Comparison of ENCODE assay signal across 9 cellular contexts in genomic region chr4:6939761-6940743, GRCh38. TPM values are rescaled to one million over a fixed set of nuclear protein-coding genes. Genes with fewer than 3 reads are reported as not detected.
DNase-seq lines count a peak whose midpoint lies in the region; ATAC-seq and TF ChIP-seq lines count a peak whose summit lies in the region.
"Had no signal": no experiment of that assay in that cellular context is flagged by ENCODE, and none has a peak within 500 bp of the region (broad histone marks: within the 10 kb centered on the region; RNA-seq: fewer than 3 reads in every experiment).

No MANE protein-coding gene starts in this region.

- ATAC-seq in HG02885 (IDR thresholded peaks at IDR 0.05; ENCODE audit: poor library complexity, unreplicated experiment) = peak; percentile 62
- peak; percentile 41 to 45 for ATAC-seq in naive B cell (ENCODE audit: low read depth in 2 of 2)

- CTCF ChIA-PET in activated CD4-positive, alpha-beta memory T cell treated with anti-CD3 and anti-CD28 coated beads for 36 hours (lab: Charles Lee) = no interaction called here

- TF ChIP-seq CTCF in GM06990 (IDR thresholded peaks at IDR 0.05; ENCODE audit: insufficient read depth, low read length, poor library complexity, severe bottlenecking) = no peak

- peaks cover 74% of the 10 kb centered on the region for H3K4me1 Mint-ChIP-seq in activated CD4-positive, alpha-beta memory T cell treated with anti-CD3 and anti-CD28 coated beads for 36 hours (ENCODE audit: low read depth)
- peaks cover 68 to 88% (median 74%) of the 10 kb centered on the region in 3 donors for H3K4me1 Mint-ChIP-seq in naive B cell

- POLR2A ChIA-PET in activated CD4-positive, alpha-beta memory T cell treated with anti-CD3 and anti-CD28 coated beads for 36 hours (lab: Charles Lee) = no interaction called here

- intact Hi-C loops in activated CD4-positive, alpha-beta memory T cell treated with anti-CD3 and anti-CD28 coated beads for 36 hours (cut with micrococcal nuclease) = no loop called here

- peak; percentile 50 for DNase-seq in GM06990 (ENCODE audit: extremely low read depth, insufficient read length)
- DNase-seq in activated CD4-positive, alpha-beta memory T cell treated with anti-CD3 and anti-CD28 coated beads for 36 hours = no peak
- DNase-seq in naive B cell = no peak
- DNase-seq in KG1 (lab: John Stamatoyannopoulos, UW) = no peak
- no peak for DNase-seq in NCI-H446 treated with DMSO at 0.1 percent for 48 hours (lab: John Stamatoyannopoulos, UW)
- no peak for DNase-seq in EL
- no peak for DNase-seq in NCI-H82 treated with DMSO at 0.1 percent for 48 hours (lab: John Stamatoyannopoulos, UW; ENCODE audit: unreplicated experiment)
- DNase-seq: testis had no signal

- no peaks in the 10 kb centered on the region for H3K27me3 ChIP-seq in GM06990 (replicated peaks; ENCODE audit: control insufficient read depth, insufficient read depth, low read length)
- H3K27me3 ChIP-seq: testis had no signal

- H3K36me3 ChIP-seq in GM06990 (ENCODE audit: control insufficient read depth, insufficient read depth, low read length) = no peaks in the 10 kb centered on the region

- peaks cover 3% of the 10 kb centered on the region for H3K36me3 Mint-ChIP-seq in activated CD4-positive, alpha-beta memory T cell treated with anti-CD3 and anti-CD28 coated beads for 36 hours
- H3K36me3 Mint-ChIP-seq in naive B cell = peaks cover 6 to 11% of the 10 kb centered on the region in 2 donors

- H3K9me3 Mint-ChIP-seq in activated CD4-positive, alpha-beta memory T cell treated with anti-CD3 and anti-CD28 coated beads for 36 hours = no peaks in the 10 kb centered on the region
- peaks cover 0 to 4% (median 1%) of the 10 kb centered on the region in 7 donors for H3K9me3 Mint-ChIP-seq in naive B cell

- H3K4me3 Mint-ChIP-seq in activated CD4-positive, alpha-beta memory T cell treated with anti-CD3 and anti-CD28 coated beads for 36 hours = no peak overlapping the region
- H3K4me3 Mint-ChIP-seq in naive B cell = peak overlapping the region; percentile 16 to 79 (median 53)

- H3K27me3 Mint-ChIP-seq in activated CD4-positive, alpha-beta memory T cell treated with anti-CD3 and anti-CD28 coated beads for 36 hours = no peaks in the 10 kb centered on the region
- H3K27me3 Mint-ChIP-seq in naive B cell = no peaks in the 10 kb centered on the region

- H3K4me3 ChIP-seq in GM06990 (replicated peaks; ENCODE audit: low read depth, low read length) = no peak overlapping the region
- H3K4me3 ChIP-seq: testis had no signal

- peak overlapping the region; percentile 32 for H3K27ac Mint-ChIP-seq in activated CD4-positive, alpha-beta memory T cell treated with anti-CD3 and anti-CD28 coated beads for 36 hours
- H3K27ac Mint-ChIP-seq in naive B cell = peak overlapping the region in 4 of 6 donors; percentile 3 to 89 (median 47)

RNA-seq across cellular contexts. Expression of gene TBC1D14, which starts 30.4 kb away (rescaled TPM):
- 10 to 100 TPM; 37.1 to 37.3 TPM for total RNA-seq in activated CD4-positive, alpha-beta memory T cell treated with anti-CD3 and anti-CD28 coated beads for 36 hours
- 10 to 100 TPM; 27.3 to 42.4 (median 33.8) TPM for polyA plus RNA-seq in naive B cell (ENCODE audit: low read depth in 6 of 6)
